21 cellular contexts compared by ENCODE assay signal in the genomic region with DNA sequence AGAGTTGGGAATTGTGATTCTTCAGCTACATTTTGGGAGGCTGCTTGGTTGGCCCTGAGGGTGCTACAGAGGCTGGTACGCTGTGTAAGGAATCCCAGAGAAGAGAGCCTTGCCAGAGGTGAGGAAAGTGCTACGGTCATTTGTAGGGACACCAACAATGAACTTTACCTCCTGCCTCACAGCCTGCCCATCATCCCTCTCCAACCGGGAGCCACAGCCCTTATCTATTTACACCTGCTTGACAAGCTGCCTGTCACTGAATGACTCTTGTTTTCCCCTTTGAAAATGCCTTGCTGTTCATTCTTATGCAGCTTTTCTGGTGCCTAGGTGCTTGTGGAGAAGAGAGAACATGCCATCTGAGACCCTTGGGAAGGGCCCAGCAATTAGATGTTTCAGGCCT.
"Had no signal": no experiment of that assay in that cellular context is flagged by ENCODE, and none has a peak within 500 bp of the region (broad histone marks: within the 10 kb centered on the region; RNA-seq: fewer than 3 reads in every experiment).

No MANE protein-coding gene starts in this region.

- H3K4me1 ChIP-seq: parathyroid adenoma, thyroid gland had no signal

- H3K27ac ChIP-seq: parathyroid adenoma, thyroid gland, WERI-Rb-1 had no signal

- H3K27me3 Mint-ChIP-seq: brain had no signal

- H2AFZ ChIP-seq: parathyroid adenoma had no signal

- H3K9ac ChIP-seq: parathyroid adenoma had no signal

- H3K79me2 ChIP-seq: parathyroid adenoma had no signal

- H3K9me3 ChIP-seq: thyroid gland had no signal

- H3K36me3 Mint-ChIP-seq: activated naive CD4-positive, alpha-beta T cell treated with anti-CD3 and anti-CD28 coated beads, Interleukin-2, amount 50 U/mL, for 24 hours; brain; memory B cell; stimulated activated naive B cell treated with anti-CD40 and anti-IgM and Interleukin-4, amounts not matched to agents 10 μg/mL and 1 μg/mL and 100 μg/mL, for 72 hours had no signal

- H3K4me3 ChIP-seq: thyroid gland had no signal

- H3K27ac Mint-ChIP-seq: activated CD8-positive, alpha-beta T cell treated with anti-CD3 and anti-CD28 coated beads, Interleukin-2, amount 10 ng/mL, durations not matched to agents 7 days and 5 days; activated naive CD4-positive, alpha-beta T cell treated with anti-CD3 and anti-CD28 coated beads, Interleukin-2, amount 50 U/mL, for 24 hours; brain; memory B cell; nephron; stimulated activated naive B cell treated with anti-CD40 and anti-IgM and Interleukin-4, amounts not matched to agents 10 μg/mL and 1 μg/mL and 100 μg/mL, for 72 hours had no signal

- DNase-seq: activated CD4-positive, alpha-beta T cell treated with anti-CD3 and anti-CD28 coated beads, Interleukin-2, amount 50 U/mL, for 1 hour; activated CD4-positive, CD25-positive, alpha-beta regulatory T cell treated with anti-CD3 and anti-CD28 coated beads, Interleukin-2, amount 50 U/mL, for 72 hours; activated CD8-positive, alpha-beta T cell treated with anti-CD3 and anti-CD28 coated beads, Interleukin-2, amount 10 ng/mL, durations not matched to agents 7 days and 5 days; activated gamma-delta T cell treated with Interleukin-2 at 50 U/mL for 16 hours; aorta; effector CD4-positive, alpha-beta T cell; glutamatergic neuron; hippocampal formation; right cardiac atrium; small intestine; stimulated activated CD4-positive, alpha-beta T cell treated with anti-CD3 and anti-CD28 coated beads, Interleukin-2, amount 100 ng/mL, for 24 hours; stimulated activated naive B cell treated with anti-CD40 and anti-IgM and Interleukin-4, amounts not matched to agents 10 μg/mL and 1 μg/mL and 100 μg/mL, for 72 hours; SW 1271; thyroid gland; WERI-Rb-1 had no signal

- ATAC-seq: activated CD8-positive, alpha-beta T cell treated with anti-CD3 and anti-CD28 coated beads, Interleukin-2, amount 10 ng/mL, durations not matched to agents 7 days and 5 days; esophagus mucosa; right cardiac atrium; stimulated activated naive B cell treated with anti-CD40 and anti-IgM and Interleukin-4, amounts not matched to agents 10 μg/mL and 1 μg/mL and 100 μg/mL, for 72 hours had no signal

- H3K4me1 Mint-ChIP-seq: activated naive CD4-positive, alpha-beta T cell treated with anti-CD3 and anti-CD28 coated beads, Interleukin-2, amount 50 U/mL, for 24 hours; brain; memory B cell; nephron had no signal

- H3K9me3 Mint-ChIP-seq: activated naive CD4-positive, alpha-beta T cell treated with anti-CD3 and anti-CD28 coated beads, Interleukin-2, amount 50 U/mL, for 24 hours; memory B cell; nephron had no signal

- H3K4me3 Mint-ChIP-seq: activated CD8-positive, alpha-beta T cell treated with anti-CD3 and anti-CD28 coated beads, Interleukin-2, amount 10 ng/mL, durations not matched to agents 7 days and 5 days; activated naive CD4-positive, alpha-beta T cell treated with anti-CD3 and anti-CD28 coated beads, Interleukin-2, amount 50 U/mL, for 24 hours; brain; memory B cell; nephron; stimulated activated naive B cell treated with anti-CD40 and anti-IgM and Interleukin-4, amounts not matched to agents 10 μg/mL and 1 μg/mL and 100 μg/mL, for 72 hours had no signal

- H3K27me3 ChIP-seq: thyroid gland had no signal

- H3K36me3 ChIP-seq: thyroid gland, WERI-Rb-1 had no signal
